1 cellular context compared by ENCODE assay signal in the genomic region with DNA sequence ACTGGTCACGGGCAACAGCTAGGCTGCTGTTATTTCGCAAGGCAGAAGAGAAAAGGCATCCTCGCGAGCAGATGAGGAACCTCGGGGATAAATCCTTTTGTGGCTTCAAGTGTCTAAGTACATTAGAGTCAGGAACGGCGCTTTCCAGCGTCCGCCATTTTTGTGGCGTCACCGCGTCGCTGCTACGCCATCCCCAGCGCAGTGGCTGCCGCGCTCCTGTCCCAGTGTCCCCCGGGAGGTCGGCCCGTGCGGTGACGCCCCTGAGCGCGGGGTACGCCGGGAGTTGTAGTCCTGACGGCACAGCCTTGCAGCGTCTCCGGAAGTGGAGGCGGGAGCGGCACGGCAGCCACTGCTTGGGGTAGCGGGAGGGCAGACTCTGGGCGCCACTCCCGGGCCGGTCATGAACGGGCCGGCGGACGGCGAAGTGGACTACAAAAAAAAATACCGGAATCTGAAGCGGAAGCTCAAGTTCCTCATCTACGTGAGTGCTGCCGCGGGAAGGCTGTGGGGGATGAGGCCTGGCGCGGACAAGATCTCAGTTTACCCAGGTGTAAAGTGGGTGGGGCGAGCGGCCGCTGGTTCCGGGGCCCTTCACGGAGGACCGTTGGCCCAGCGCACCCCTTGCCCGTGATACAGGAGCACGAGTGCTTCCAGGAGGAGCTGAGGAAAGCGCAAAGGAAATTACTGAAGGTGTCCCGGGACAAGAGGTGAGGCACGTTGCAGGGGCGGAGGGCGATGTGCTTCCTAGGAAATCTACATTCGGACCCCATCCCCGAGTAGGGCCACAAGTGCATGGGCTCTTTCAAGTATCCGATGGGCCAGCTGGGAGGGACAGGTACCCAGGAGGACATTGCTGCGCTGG.
TF ChIP-seq lines count a peak whose summit lies in the region.

A gene with protein sequence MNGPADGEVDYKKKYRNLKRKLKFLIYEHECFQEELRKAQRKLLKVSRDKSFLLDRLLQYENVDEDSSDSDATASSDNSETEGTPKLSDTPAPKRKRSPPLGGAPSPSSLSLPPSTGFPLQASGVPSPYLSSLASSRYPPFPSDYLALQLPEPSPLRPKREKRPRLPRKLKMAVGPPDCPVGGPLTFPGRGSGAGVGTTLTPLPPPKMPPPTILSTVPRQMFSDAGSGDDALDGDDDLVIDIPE (plus strand): TSS at position 331 of the 862 bp plus-strand sequence. CDS start 70 bp downstream, at position 401.

TF ChIP-seq in HepG2, 621 proteins besides CTCF, POLR2A, EP300 and RAD21 (continued from another document and continues in another):
- TF ChIP-seq NKX3-1 (CRISPR knock-in tag; IDR thresholded peaks at IDR 0.05) (0 out of 2 replicates have a peak, but pooled peaks have one; percentile 19), ZNF670 (CRISPR knock-in tag; IDR thresholded peaks at IDR 0.05; ENCODE audit: borderline replicate concordance) (no peak), ZZZ3 (CRISPR knock-in tag; IDR thresholded peaks at IDR 0.05; ENCODE audit: borderline replicate concordance) (no peak), HOXA5 (CRISPR knock-in tag; IDR thresholded peaks at IDR 0.05) (peak; percentile 92; the same call in 1 of the 2 replicates), ZNF558 (CRISPR knock-in tag; IDR thresholded peaks at IDR 0.05; ENCODE audit: borderline replicate concordance) (peak; percentile 97), FOXK2 (IDR thresholded peaks at IDR 0.05) (no peak), ZNF552 (CRISPR knock-in tag; IDR thresholded peaks at IDR 0.05; ENCODE audit: borderline replicate concordance) (peak; percentile 11; the same call in 1 of the 2 replicates), RFX5 (IDR thresholded peaks at IDR 0.05; ENCODE audit: low read depth, low read length) (no peak; the same call in 1 of the 2 replicates), GTF3A (CRISPR knock-in tag; conservative IDR thresholded peaks at IDR 0.05) (no peak), ZNF253 (CRISPR knock-in tag; IDR thresholded peaks at IDR 0.05; ENCODE audit: borderline replicate concordance) (no peak), KLF6 (CRISPR knock-in tag; IDR thresholded peaks at IDR 0.05) (peak; percentile 91; the same call in 1 of the 2 replicates), ZNF292 (CRISPR knock-in tag; IDR thresholded peaks at IDR 0.05; ENCODE audit: borderline replicate concordance, low read depth) (0 out of 2 replicates have a peak, but pooled peaks have one; percentile 29), TRAFD1 (CRISPR knock-in tag; IDR thresholded peaks at IDR 0.05; ENCODE audit: borderline replicate concordance) (no peak), ZMAT3 (CRISPR knock-in tag; conservative IDR thresholded peaks at IDR 0.05) (0 out of 2 replicates have a peak, but pooled peaks have one; percentile 31), ZNF383 (CRISPR knock-in tag; IDR thresholded peaks at IDR 0.05; ENCODE audit: borderline replicate concordance) (0 out of 2 replicates have a peak, but pooled peaks have one; percentile 53), ZNF792 (CRISPR knock-in tag; IDR thresholded peaks at IDR 0.05) (peak; percentile 80; the same call in 1 of the 2 replicates), ZNF24 (IDR thresholded peaks at IDR 0.05) (no peak), TCF12 (IDR thresholded peaks at IDR 0.05) (no peak), TCF12 (CRISPR knock-in tag; IDR thresholded peaks at IDR 0.05) (no peak), NR2C2 (CRISPR knock-in tag; IDR thresholded peaks at IDR 0.05; ENCODE audit: borderline replicate concordance) (peak; percentile 95), ZFP36L1 (CRISPR knock-in tag; IDR thresholded peaks at IDR 0.05) (peak; percentile 53; the same call in 1 of the 2 replicates), CHD2 (IDR thresholded peaks at IDR 0.05; ENCODE audit: low read depth, low read length) (peak; percentile 61), LRRFIP1 (CRISPR knock-in tag; conservative IDR thresholded peaks at IDR 0.05) (no peak), RBFOX2 (IDR thresholded peaks at IDR 0.05; ENCODE audit: low read depth, low read length) (peak; percentile 94), NFRKB (IDR thresholded peaks at IDR 0.05) (peak; percentile 50; the same call in 1 of the 2 replicates), ZNF234 (CRISPR knock-in tag; conservative IDR thresholded peaks at IDR 0.05) (peak; percentile 77; the same call in 1 of the 2 replicates), CREB3 (CRISPR knock-in tag; IDR thresholded peaks at IDR 0.05) (no peak), POLR2AphosphoS2 (IDR thresholded peaks at IDR 0.05; ENCODE audit: low read depth, low read length) (no peak), HIVEP1 (CRISPR knock-in tag; IDR thresholded peaks at IDR 0.05) (peak; percentile 51), AKNA (CRISPR knock-in tag; IDR thresholded peaks at IDR 0.05; ENCODE audit: borderline replicate concordance) (no peak; the same call in 1 of the 2 replicates), KDM3A (CRISPR knock-in tag; IDR thresholded peaks at IDR 0.05; ENCODE audit: low read depth) (peak; percentile 80), ATF7-NPFF (CRISPR knock-in tag; IDR thresholded peaks at IDR 0.05; ENCODE audit: low read depth) (peak; percentile 52), NFYC (CRISPR knock-in tag; IDR thresholded peaks at IDR 0.05) (peak; percentile 65; the same call in 1 of the 2 replicates)
- TF ChIP-seq, protein P1, sequence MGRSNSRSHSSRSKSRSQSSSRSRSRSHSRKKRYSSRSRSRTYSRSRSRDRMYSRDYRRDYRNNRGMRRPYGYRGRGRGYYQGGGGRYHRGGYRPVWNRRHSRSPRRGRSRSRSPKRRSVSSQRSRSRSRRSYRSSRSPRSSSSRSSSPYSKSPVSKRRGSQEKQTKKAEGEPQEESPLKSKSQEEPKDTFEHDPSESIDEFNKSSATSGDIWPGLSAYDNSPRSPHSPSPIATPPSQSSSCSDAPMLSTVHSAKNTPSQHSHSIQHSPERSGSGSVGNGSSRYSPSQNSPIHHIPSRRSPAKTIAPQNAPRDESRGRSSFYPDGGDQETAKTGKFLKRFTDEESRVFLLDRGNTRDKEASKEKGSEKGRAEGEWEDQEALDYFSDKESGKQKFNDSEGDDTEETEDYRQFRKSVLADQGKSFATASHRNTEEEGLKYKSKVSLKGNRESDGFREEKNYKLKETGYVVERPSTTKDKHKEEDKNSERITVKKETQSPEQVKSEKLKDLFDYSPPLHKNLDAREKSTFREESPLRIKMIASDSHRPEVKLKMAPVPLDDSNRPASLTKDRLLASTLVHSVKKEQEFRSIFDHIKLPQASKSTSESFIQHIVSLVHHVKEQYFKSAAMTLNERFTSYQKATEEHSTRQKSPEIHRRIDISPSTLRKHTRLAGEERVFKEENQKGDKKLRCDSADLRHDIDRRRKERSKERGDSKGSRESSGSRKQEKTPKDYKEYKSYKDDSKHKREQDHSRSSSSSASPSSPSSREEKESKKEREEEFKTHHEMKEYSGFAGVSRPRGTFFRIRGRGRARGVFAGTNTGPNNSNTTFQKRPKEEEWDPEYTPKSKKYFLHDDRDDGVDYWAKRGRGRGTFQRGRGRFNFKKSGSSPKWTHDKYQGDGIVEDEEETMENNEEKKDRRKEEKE (IDR thresholded peaks at IDR 0.05), result no peak
- TF ChIP-seq, protein P2, sequence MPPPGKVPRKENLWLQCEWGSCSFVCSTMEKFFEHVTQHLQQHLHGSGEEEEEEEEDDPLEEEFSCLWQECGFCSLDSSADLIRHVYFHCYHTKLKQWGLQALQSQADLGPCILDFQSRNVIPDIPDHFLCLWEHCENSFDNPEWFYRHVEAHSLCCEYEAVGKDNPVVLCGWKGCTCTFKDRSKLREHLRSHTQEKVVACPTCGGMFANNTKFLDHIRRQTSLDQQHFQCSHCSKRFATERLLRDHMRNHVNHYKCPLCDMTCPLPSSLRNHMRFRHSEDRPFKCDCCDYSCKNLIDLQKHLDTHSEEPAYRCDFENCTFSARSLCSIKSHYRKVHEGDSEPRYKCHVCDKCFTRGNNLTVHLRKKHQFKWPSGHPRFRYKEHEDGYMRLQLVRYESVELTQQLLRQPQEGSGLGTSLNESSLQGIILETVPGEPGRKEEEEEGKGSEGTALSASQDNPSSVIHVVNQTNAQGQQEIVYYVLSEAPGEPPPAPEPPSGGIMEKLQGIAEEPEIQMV (CRISPR knock-in tag; IDR thresholded peaks at IDR 0.05; ENCODE audit: low read depth), result peak; percentile 70; the same call in 1 of the 2 replicates
- TF ChIP-seq, protein P3, sequence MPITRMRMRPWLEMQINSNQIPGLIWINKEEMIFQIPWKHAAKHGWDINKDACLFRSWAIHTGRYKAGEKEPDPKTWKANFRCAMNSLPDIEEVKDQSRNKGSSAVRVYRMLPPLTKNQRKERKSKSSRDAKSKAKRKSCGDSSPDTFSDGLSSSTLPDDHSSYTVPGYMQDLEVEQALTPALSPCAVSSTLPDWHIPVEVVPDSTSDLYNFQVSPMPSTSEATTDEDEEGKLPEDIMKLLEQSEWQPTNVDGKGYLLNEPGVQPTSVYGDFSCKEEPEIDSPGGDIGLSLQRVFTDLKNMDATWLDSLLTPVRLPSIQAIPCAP (CRISPR knock-in tag; IDR thresholded peaks at IDR 0.05; ENCODE audit: low read depth), result no peak
- TF ChIP-seq, protein P4, sequence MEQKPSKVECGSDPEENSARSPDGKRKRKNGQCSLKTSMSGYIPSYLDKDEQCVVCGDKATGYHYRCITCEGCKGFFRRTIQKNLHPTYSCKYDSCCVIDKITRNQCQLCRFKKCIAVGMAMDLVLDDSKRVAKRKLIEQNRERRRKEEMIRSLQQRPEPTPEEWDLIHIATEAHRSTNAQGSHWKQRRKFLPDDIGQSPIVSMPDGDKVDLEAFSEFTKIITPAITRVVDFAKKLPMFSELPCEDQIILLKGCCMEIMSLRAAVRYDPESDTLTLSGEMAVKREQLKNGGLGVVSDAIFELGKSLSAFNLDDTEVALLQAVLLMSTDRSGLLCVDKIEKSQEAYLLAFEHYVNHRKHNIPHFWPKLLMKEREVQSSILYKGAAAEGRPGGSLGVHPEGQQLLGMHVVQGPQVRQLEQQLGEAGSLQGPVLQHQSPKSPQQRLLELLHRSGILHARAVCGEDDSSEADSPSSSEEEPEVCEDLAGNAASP (CRISPR knock-in tag; IDR thresholded peaks at IDR 0.05; ENCODE audit: borderline replicate concordance), result peak; percentile 68; the same call in 1 of the 2 replicates
